Comparison of ENCODE assay signal across 9 cellular contexts in genomic region chr5:126676195-126676624, GRCh38.
DNase-seq lines count a peak whose midpoint lies in the region; ATAC-seq and TF ChIP-seq lines count a peak whose summit lies in the region.
"Had no signal": no experiment of that assay in that cellular context is flagged by ENCODE, and none has a peak within 500 bp of the region (broad histone marks: within the 10 kb centered on the region; RNA-seq: fewer than 3 reads in every experiment).

No MANE protein-coding gene starts in this region.

- H3K36me3 Mint-ChIP-seq in activated naive CD4-positive, alpha-beta T cell treated with anti-CD3 and anti-CD28 coated beads for 36 hours (ENCODE audit: low read depth), result no peaks in the 10 kb centered on the region
- H3K36me3 Mint-ChIP-seq in glutamatergic neuron (ENCODE audit: unreplicated experiment), result no peaks in the 10 kb centered on the region

- H3K9ac ChIP-seq in KMS-11, result no peak overlapping the region

- intact Hi-C loops in activated naive CD4-positive, alpha-beta T cell treated with anti-CD3 and anti-CD28 coated beads for 36 hours (cut with micrococcal nuclease), result loop anchor here (1.0 to 5.0 kb wide), 11 partner anchors 73 to 816 kb away; partner anchors contain the start of gene MARCHF3
- intact Hi-C loops in psoas muscle (cut with DNase I), result loop anchor here (2.0 kb wide), 1 partner anchor 105 kb away; no protein-coding TSS in a partner anchor

- H3K4me2 ChIP-seq in DOHH2 (ENCODE audit: low read length) (no peak overlapping the region), KMS-11 (no peak overlapping the region)

- no peak overlapping the region for H2AFZ ChIP-seq in KMS-11 (ENCODE audit: low read depth)

- H3K27me3 ChIP-seq in DOHH2 (ENCODE audit: control insufficient read depth, low read length) (no peaks in the 10 kb centered on the region), KMS-11 (ENCODE audit: insufficient read depth, low read depth) (no peaks in the 10 kb centered on the region), SJSA1 (replicated peaks) (no peaks in the 10 kb centered on the region), psoas muscle (ENCODE audit: insufficient read depth in 3 of 3, low read length in 2 of 3) (peaks cover 0 to 3% (median 1%) of the 10 kb centered on the region in 3 donors)

- CTCF ChIA-PET in activated naive CD4-positive, alpha-beta T cell treated with anti-CD3 and anti-CD28 coated beads for 36 hours (lab: Charles Lee), result interaction anchor here (0.7 to 8.6 kb wide), 28 partner anchors 9 to 767 kb away, joined by 3 to 154 read pairs (median 4); partner anchors contain the start of gene LMNB1

- no peaks in the 10 kb centered on the region for H3K9me3 Mint-ChIP-seq in activated naive CD4-positive, alpha-beta T cell treated with anti-CD3 and anti-CD28 coated beads for 36 hours
- peaks cover 2% of the 10 kb centered on the region for H3K9me3 Mint-ChIP-seq in glutamatergic neuron (ENCODE audit: unreplicated experiment)

- DNase-seq in SJSA1 (ENCODE audit: low read depth in 1 of 2, low spot score in 2 of 2) (peak; percentile 50 to 56), glutamatergic neuron (peak; percentile 46), psoas muscle (no peak)
- DNase-seq in activated naive CD4-positive, alpha-beta T cell treated with anti-CD3 and anti-CD28 coated beads for 36 hours, result peak; percentile 85

- no peaks in the 10 kb centered on the region for H3K9me2 ChIP-seq in DOHH2 (replicated peaks; ENCODE audit: control insufficient read depth, low read length)

- H3K4me3 Mint-ChIP-seq in activated naive CD4-positive, alpha-beta T cell treated with anti-CD3 and anti-CD28 coated beads for 36 hours, result no peak overlapping the region
- no peak overlapping the region for H3K4me3 Mint-ChIP-seq in glutamatergic neuron (ENCODE audit: unreplicated experiment)

- H3K4me1 ChIP-seq in DOHH2 (ENCODE audit: control insufficient read depth, low read length), result peaks cover 6% of the 10 kb centered on the region
- H3K4me1 ChIP-seq in KMS-11 (ENCODE audit: low read depth, poor library complexity, severe bottlenecking), result peaks cover 38% of the 10 kb centered on the region
- 0 out of 2 replicates have a peak, but pooled peaks cover 4% of the 10 kb centered on the region for H3K4me1 ChIP-seq in SJSA1 (replicated peaks)
- no peaks in the 10 kb centered on the region for H3K4me1 ChIP-seq in psoas muscle

- H3K27me3 Mint-ChIP-seq in activated naive CD4-positive, alpha-beta T cell treated with anti-CD3 and anti-CD28 coated beads for 36 hours (ENCODE audit: low read depth), result no peaks in the 10 kb centered on the region
- H3K27me3 Mint-ChIP-seq in glutamatergic neuron (ENCODE audit: unreplicated experiment), result peaks cover 3% of the 10 kb centered on the region

- no peaks in the 10 kb centered on the region for H3K79me2 ChIP-seq in DOHH2 (ENCODE audit: control insufficient read depth, low read length)
- H3K79me2 ChIP-seq in KMS-11 (ENCODE audit: insufficient read depth, low read depth), result no peaks in the 10 kb centered on the region

- peak; percentile 71 for ATAC-seq in GM21717 (IDR thresholded peaks at IDR 0.05; ENCODE audit: unreplicated experiment)
- ATAC-seq in psoas muscle, result peak; percentile 69 to 94 (median 86)
- no peak for ATAC-seq in HG02840 (IDR thresholded peaks at IDR 0.05; ENCODE audit: low FRiP score, unreplicated experiment)

- TF ChIP-seq CTCF in DOHH2 (IDR thresholded peaks at IDR 0.05; ENCODE audit: low read depth, low read length, poor library complexity, severe bottlenecking), result peak; percentile 83
- TF ChIP-seq CTCF in KMS-11 (conservative IDR thresholded peaks at IDR 0.05; ENCODE audit: low read depth, low read length), result peak; percentile 82
- peak; percentile 77 for TF ChIP-seq CTCF in glutamatergic neuron (IDR thresholded peaks at IDR 0.05; ENCODE audit: partially characterized antibody, unreplicated experiment)
- TF ChIP-seq CTCF in psoas muscle (IDR thresholded peaks at IDR 0.05), result peak; percentile 83

- peaks cover 4% of the 10 kb centered on the region for H3K4me1 Mint-ChIP-seq in activated naive CD4-positive, alpha-beta T cell treated with anti-CD3 and anti-CD28 coated beads for 36 hours (ENCODE audit: low read depth)
- H3K4me1 Mint-ChIP-seq in glutamatergic neuron (ENCODE audit: low read depth, unreplicated experiment), result peaks cover 12% of the 10 kb centered on the region

- H3K27ac ChIP-seq in DOHH2 (ENCODE audit: low read depth, low read length) (no peak overlapping the region), KMS-11 (no peak overlapping the region), SJSA1 (no peak overlapping the region), psoas muscle (no peak overlapping the region)
- H3K27ac ChIP-seq: epithelial cell of prostate had no signal

- H4K20me1 ChIP-seq in DOHH2 (ENCODE audit: control insufficient read depth, insufficient read depth, low read depth, low read length) (no peaks in the 10 kb centered on the region), KMS-11 (ENCODE audit: insufficient read depth) (no peaks in the 10 kb centered on the region)

- peak overlapping the region; percentile 67 for H3K27ac Mint-ChIP-seq in activated naive CD4-positive, alpha-beta T cell treated with anti-CD3 and anti-CD28 coated beads for 36 hours
- H3K27ac Mint-ChIP-seq in glutamatergic neuron (ENCODE audit: unreplicated experiment), result no peak overlapping the region

- no peaks in the 10 kb centered on the region for H3K9me3 ChIP-seq in DOHH2 (ENCODE audit: control insufficient read depth, insufficient read depth, low read length)
- no peaks in the 10 kb centered on the region for H3K9me3 ChIP-seq in SJSA1 (replicated peaks)
- H3K9me3 ChIP-seq in psoas muscle, result no peaks in the 10 kb centered on the region

- 23 to 25% (median 25%) methylated on average over 4 of the region's 4 CpGs for WGBS in psoas muscle, 3 donors

- no peaks in the 10 kb centered on the region for H3K36me3 ChIP-seq in DOHH2 (ENCODE audit: control insufficient read depth, low read length)
- no peaks in the 10 kb centered on the region for H3K36me3 ChIP-seq in KMS-11 (ENCODE audit: insufficient read depth)
- no peaks in the 10 kb centered on the region for H3K36me3 ChIP-seq in SJSA1
- no peaks in the 10 kb centered on the region for H3K36me3 ChIP-seq in psoas muscle (ENCODE audit: insufficient read depth in 1 of 2, low read depth in 1 of 2)

- no peaks in the 10 kb centered on the region for H3F3A ChIP-seq in DOHH2 (ENCODE audit: control insufficient read depth, insufficient read depth)

- no peak overlapping the region for H3K4me3 ChIP-seq in DOHH2 (ENCODE audit: low read length)
- H3K4me3 ChIP-seq in KMS-11 (IDR thresholded peaks at IDR 0.05; ENCODE audit: insufficient read depth, low read depth, low read length), result no peak overlapping the region
- no peak overlapping the region for H3K4me3 ChIP-seq in SJSA1
- no peak overlapping the region for H3K4me3 ChIP-seq in psoas muscle

Comparison
In these comparisons a context has a peak if more than half of its experiments do, and no peak if none do; other contexts are left out.
1. DNase-seq: peak in SJSA1 (2 of 2), activated naive CD4-positive, alpha-beta T cell treated with anti-CD3 and anti-CD28 coated beads for 36 hours (single experiment) and glutamatergic neuron (single experiment); none in psoas muscle (0 of 2).
2. Peak in every context shown above with its lines, with median percentiles within 50 percentile points of each other: CTCF ChIP-seq.